ENCODE assay signal across 34 cellular contexts in the genomic region with DNA sequence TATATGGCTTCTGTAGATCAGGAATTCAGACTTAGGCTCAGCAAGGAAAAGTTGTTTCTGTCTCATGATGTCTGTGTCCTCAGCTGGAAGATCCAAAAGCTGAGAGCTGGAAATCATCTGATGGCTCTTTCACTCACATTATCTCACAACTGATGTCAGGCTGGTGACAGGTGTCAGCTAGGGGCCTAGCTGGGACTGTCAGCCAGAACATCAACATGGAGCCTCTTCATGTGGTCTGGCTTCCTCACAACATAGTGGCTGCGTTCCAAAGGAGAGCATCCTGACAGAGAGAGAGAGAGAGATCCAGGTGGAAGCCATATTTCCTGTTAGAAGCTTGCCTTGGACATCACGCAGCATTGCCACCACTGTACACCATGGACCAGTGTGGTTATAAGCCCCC. TPM values are rescaled to one million over a fixed set of nuclear protein-coding genes. Genes with fewer than 3 reads are reported as not detected.
"Had no signal": no experiment of that assay in that cellular context is flagged by ENCODE, and none has a peak within 500 bp of the region (broad histone marks: within the 10 kb centered on the region; RNA-seq: fewer than 3 reads in every experiment).

No MANE protein-coding gene starts in this region.

- H3K9me3 ChIP-seq: SJCRH30 had no signal

- H3K4me3 Mint-ChIP-seq: activated CD4-positive, alpha-beta memory T cell treated with anti-CD3 and anti-CD28 coated beads, Interleukin-2, amount 10 ng/mL, durations not matched to agents 7 days and 5 days; activated CD8-positive, alpha-beta memory T cell treated with anti-CD3 and anti-CD28 coated beads, Interleukin-2, amount 10 ng/mL, durations not matched to agents 7 days and 5 days; activated naive CD4-positive, alpha-beta T cell treated with anti-CD3 and anti-CD28 coated beads, Interleukin-2, amount 10 ng/mL, durations not matched to agents 7 days and 5 days; activated naive CD8-positive, alpha-beta T cell; activated naive CD8-positive, alpha-beta T cell treated with anti-CD3 and anti-CD28 coated beads, Interleukin-2, amount 50 U/mL, for 24 hours had no signal

- H3K27ac ChIP-seq: brain microvascular endothelial cell, PC-9, RWPE1, SJCRH30, SK-N-MC, WERI-Rb-1 had no signal

- DNase-seq: activated CD4-positive, alpha-beta memory T cell treated with anti-CD3 and anti-CD28 coated beads, Interleukin-2, amount 10 ng/mL, durations not matched to agents 7 days and 5 days; activated CD4-positive, alpha-beta T cell treated with anti-CD3 and anti-CD28 coated beads for 1 hour; activated CD4-positive, alpha-beta T cell treated with anti-CD3 and anti-CD28 coated beads for 48 hours; activated CD4-positive, CD25-positive, alpha-beta regulatory T cell; activated CD8-positive, alpha-beta memory T cell treated with anti-CD3 and anti-CD28 coated beads for 24 hours; activated CD8-positive, alpha-beta memory T cell treated with anti-CD3 and anti-CD28 coated beads, Interleukin-2, amount 10 ng/mL, durations not matched to agents 7 days and 5 days; activated CD8-positive, alpha-beta memory T cell treated with anti-CD3 and anti-CD28 coated beads, Interleukin-2, amount 50 U/mL, for 48 hours; activated effector memory CD4-positive, alpha-beta T cell treated with Interleukin-2 at 50 U/mL for 16 hours; activated naive CD4-positive, alpha-beta T cell treated with anti-CD3 and anti-CD28 coated beads, Interleukin-2, amount 10 ng/mL, durations not matched to agents 7 days and 5 days; activated naive CD8-positive, alpha-beta T cell treated with anti-CD3 and anti-CD28 coated beads, Interleukin-2, amount 50 U/mL, for 24 hours; activated T-cell treated with anti-CD3 and anti-CD28 coated beads, Interleukin-2, amount 50 U/mL, for 48 hours; anterior cingulate cortex; brain microvascular endothelial cell; Karpas-422; NCI-H1105; NCI-H1417 treated with DMSO at 0.1 percent for 48 hours; NCI-H187 treated with DMSO at 0.1 percent for 48 hours; NCI-H2081; NCI-H2171 treated with DMSO at 0.1 percent for 48 hours; NCI-H2227 treated with DMSO at 0.1 percent for 48 hours; NCI-H446; NCI-H510A treated with DMSO at 0.1 percent for 48 hours; NCI-H526 treated with DMSO at 0.1 percent for 48 hours; NCI-H82; NK-92 treated with Interleukin-12 subunit alpha and Interleukin-12 subunit beta, amount 100 ng/mL, for 24 hours; PC-9; SHP77; SJCRH30; T1000; WERI-Rb-1 had no signal

- FAIRE-seq: RCC 7860 had no signal

- H3K9me3 Mint-ChIP-seq: activated CD4-positive, alpha-beta memory T cell treated with anti-CD3 and anti-CD28 coated beads, Interleukin-2, amount 10 ng/mL, durations not matched to agents 7 days and 5 days; activated naive CD4-positive, alpha-beta T cell treated with anti-CD3 and anti-CD28 coated beads, Interleukin-2, amount 10 ng/mL, durations not matched to agents 7 days and 5 days; activated naive CD8-positive, alpha-beta T cell treated with anti-CD3 and anti-CD28 coated beads, Interleukin-2, amount 50 U/mL, for 24 hours had no signal

- H3K36me3 Mint-ChIP-seq: activated CD8-positive, alpha-beta memory T cell treated with anti-CD3 and anti-CD28 coated beads, Interleukin-2, amount 10 ng/mL, durations not matched to agents 7 days and 5 days; activated naive CD4-positive, alpha-beta T cell treated with anti-CD3 and anti-CD28 coated beads, Interleukin-2, amount 10 ng/mL, durations not matched to agents 7 days and 5 days; activated naive CD8-positive, alpha-beta T cell had no signal

- H3K4me2 ChIP-seq: PC-9 had no signal

- H3K27ac Mint-ChIP-seq: activated CD4-positive, alpha-beta memory T cell treated with anti-CD3 and anti-CD28 coated beads, Interleukin-2, amount 10 ng/mL, durations not matched to agents 7 days and 5 days; activated CD8-positive, alpha-beta memory T cell treated with anti-CD3 and anti-CD28 coated beads, Interleukin-2, amount 10 ng/mL, durations not matched to agents 7 days and 5 days; activated naive CD4-positive, alpha-beta T cell treated with anti-CD3 and anti-CD28 coated beads, Interleukin-2, amount 10 ng/mL, durations not matched to agents 7 days and 5 days; activated naive CD8-positive, alpha-beta T cell; activated naive CD8-positive, alpha-beta T cell treated with anti-CD3 and anti-CD28 coated beads, Interleukin-2, amount 50 U/mL, for 24 hours had no signal

- H3K4me3 ChIP-seq: PC-9, SJCRH30, SK-N-MC had no signal

- H2AFZ ChIP-seq: PC-9 had no signal

- H3K27me3 ChIP-seq: brain microvascular endothelial cell, SJCRH30 had no signal

- H3K27me3 Mint-ChIP-seq: activated CD4-positive, alpha-beta memory T cell treated with anti-CD3 and anti-CD28 coated beads, Interleukin-2, amount 10 ng/mL, durations not matched to agents 7 days and 5 days; activated CD8-positive, alpha-beta memory T cell treated with anti-CD3 and anti-CD28 coated beads, Interleukin-2, amount 10 ng/mL, durations not matched to agents 7 days and 5 days; activated naive CD4-positive, alpha-beta T cell treated with anti-CD3 and anti-CD28 coated beads, Interleukin-2, amount 10 ng/mL, durations not matched to agents 7 days and 5 days; activated naive CD8-positive, alpha-beta T cell; activated naive CD8-positive, alpha-beta T cell treated with anti-CD3 and anti-CD28 coated beads, Interleukin-2, amount 50 U/mL, for 24 hours had no signal

- H3K4me1 ChIP-seq: SJCRH30 had no signal

- H3K36me3 ChIP-seq: brain microvascular endothelial cell, SJCRH30, WERI-Rb-1 had no signal

- H3K4me1 Mint-ChIP-seq: activated CD4-positive, alpha-beta memory T cell treated with anti-CD3 and anti-CD28 coated beads, Interleukin-2, amount 10 ng/mL, durations not matched to agents 7 days and 5 days; activated CD8-positive, alpha-beta memory T cell treated with anti-CD3 and anti-CD28 coated beads, Interleukin-2, amount 10 ng/mL, durations not matched to agents 7 days and 5 days; activated naive CD4-positive, alpha-beta T cell treated with anti-CD3 and anti-CD28 coated beads, Interleukin-2, amount 10 ng/mL, durations not matched to agents 7 days and 5 days; activated naive CD8-positive, alpha-beta T cell treated with anti-CD3 and anti-CD28 coated beads, Interleukin-2, amount 50 U/mL, for 24 hours had no signal

- ATAC-seq: activated CD8-positive, alpha-beta memory T cell treated with anti-CD3 and anti-CD28 coated beads, Interleukin-2, amount 10 ng/mL, durations not matched to agents 7 days and 5 days; activated naive CD8-positive, alpha-beta T cell treated with anti-CD3 and anti-CD28 coated beads, Interleukin-2, amount 50 U/mL, for 24 hours had no signal

RNA-seq across cellular contexts. Expression of gene INTS6L, which starts 10.6 kb away (rescaled TPM):
- total RNA-seq: PC-9 had no signal
